ENCODE assay signal across 21 cellular contexts in the genomic region with DNA sequence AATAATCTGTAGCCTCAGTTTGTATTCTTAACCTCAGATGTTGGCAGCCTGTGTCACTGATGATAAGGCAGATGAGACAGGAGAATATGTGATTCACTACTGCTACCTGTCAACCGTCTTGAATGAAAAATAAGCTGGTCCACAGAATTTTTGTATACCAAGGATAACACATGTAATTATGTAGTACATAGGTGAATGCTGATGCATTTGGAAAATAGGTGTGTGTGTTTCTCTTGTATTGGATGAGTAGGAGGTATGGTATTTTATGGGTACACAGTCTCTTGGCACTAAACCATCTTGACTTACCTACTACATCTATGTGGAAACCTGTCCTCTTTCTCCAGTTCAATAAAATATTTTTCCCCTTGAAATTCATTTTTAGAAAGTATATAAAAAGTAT. TPM values are rescaled to one million over a fixed set of nuclear protein-coding genes. Genes with fewer than 3 reads are reported as not detected.
DNase-seq lines count a peak whose midpoint lies in the region; ATAC-seq and TF ChIP-seq lines count a peak whose summit lies in the region.
"Had no signal": no experiment of that assay in that cellular context is flagged by ENCODE, and none has a peak within 500 bp of the region (broad histone marks: within the 10 kb centered on the region; RNA-seq: fewer than 3 reads in every experiment).

No MANE protein-coding gene starts in this region.

- H3K4me1 ChIP-seq in RWPE2 (ENCODE audit: insufficient read depth, poor library complexity, severe bottlenecking) (peaks cover 22% of the 10 kb centered on the region), gastrocnemius medialis (peaks cover 50 to 52% of the 10 kb centered on the region in 2 donors), endodermal cell (ENCODE audit: control insufficient read depth, insufficient read depth, low read length) (no peaks in the 10 kb centered on the region)

- TF ChIP-seq CTCF in RWPE2 (IDR thresholded peaks at IDR 0.05; ENCODE audit: poor library complexity, severe bottlenecking): no peak
- TF ChIP-seq CTCF in gastrocnemius medialis (IDR thresholded peaks at IDR 0.05 in 4 of 5, conservative IDR thresholded peaks at IDR 0.05 in 1 of 5): no peak
- no peak for TF ChIP-seq CTCF in endodermal cell (conservative IDR thresholded peaks at IDR 0.05)

- H3K36me3 Mint-ChIP-seq in endodermal cell (ENCODE audit: low read depth): peaks cover 19% of the 10 kb centered on the region

- peak overlapping the region; percentile 25 for H3K27ac ChIP-seq in RWPE2 (ENCODE audit: poor library complexity, severe bottlenecking)
- H3K27ac ChIP-seq in epithelial cell of prostate: peak overlapping the region; percentile 27
- peak overlapping the region; percentile 96 to 99 (median 98) for H3K27ac ChIP-seq in gastrocnemius medialis
- no peak overlapping the region for H3K27ac ChIP-seq in endodermal cell (ENCODE audit: low read depth, low read length)
- H3K27ac ChIP-seq: HL-60, SJSA1 had no signal

- 86 to 100% methylated on average over 1 of the region's 1 CpG for WGBS in endodermal cell (ENCODE audit: insufficient coverage in 1 of 2, insufficient read length in 1 of 2), 2 experiments

- TF ChIP-seq POLR2A in gastrocnemius medialis (IDR thresholded peaks at IDR 0.05): no peak

- in situ Hi-C loops in gastrocnemius medialis (cut with MboI; ENCODE audit: low sequenced_read_pairs in 4 of 4): loop anchor here in 2 of 4 donors (10.0 to 25.0 kb wide), 2 partner anchors 234 to 241 kb away; partner anchors contain the start of gene CTBP2 (in 1 of the 2)

- H3K4me1 Mint-ChIP-seq in endodermal cell: peaks cover 9% of the 10 kb centered on the region

- no peak overlapping the region for H3K4me3 Mint-ChIP-seq in endodermal cell
- H3K4me3 Mint-ChIP-seq: CD14-positive monocyte had no signal

- H3K9ac ChIP-seq in endodermal cell (ENCODE audit: extremely low read depth, low read length, poor library complexity, severe bottlenecking): no peak overlapping the region

- no peak overlapping the region for H3K27ac Mint-ChIP-seq in endodermal cell
- H3K27ac Mint-ChIP-seq: CD14-positive monocyte had no signal

- intact Hi-C loops in gastrocnemius medialis (cut with DNase I; ENCODE audit: low total_unique reads): no loop called here

- ATAC-seq in RWPE2 (ENCODE audit: low read depth) (peak; percentile 39), gastrocnemius medialis (no peak), GM18520 (IDR thresholded peaks at IDR 0.05; ENCODE audit: unreplicated experiment) (no peak)

- no peaks in the 10 kb centered on the region for H3K27me3 ChIP-seq in RWPE2 (ENCODE audit: insufficient read depth, poor library complexity, severe bottlenecking)
- no peaks in the 10 kb centered on the region for H3K27me3 ChIP-seq in gastrocnemius medialis
- H3K27me3 ChIP-seq in endodermal cell (ENCODE audit: control insufficient read depth, insufficient read depth, low read length, poor library complexity, severe bottlenecking): no peaks in the 10 kb centered on the region
- H3K27me3 ChIP-seq: SJSA1 had no signal

- H3K9me3 ChIP-seq in RWPE2 (ENCODE audit: severe bottlenecking) (no peaks in the 10 kb centered on the region), gastrocnemius medialis (no peaks in the 10 kb centered on the region), endodermal cell (ENCODE audit: control insufficient read depth, low read length) (no peaks in the 10 kb centered on the region)
- H3K9me3 ChIP-seq: SJSA1 had no signal

- peaks cover 2% of the 10 kb centered on the region for H3K9me3 Mint-ChIP-seq in endodermal cell
- H3K9me3 Mint-ChIP-seq: CD14-positive monocyte, IgD-negative memory B cell had no signal

- no peaks in the 10 kb centered on the region for H3K27me3 Mint-ChIP-seq in endodermal cell (ENCODE audit: insufficient read depth)
- H3K27me3 Mint-ChIP-seq: IgD-negative memory B cell had no signal

- no peak overlapping the region for H3K4me3 ChIP-seq in RWPE2 (ENCODE audit: severe bottlenecking)
- no peak overlapping the region for H3K4me3 ChIP-seq in gastrocnemius medialis
- no peak overlapping the region for H3K4me3 ChIP-seq in endodermal cell (ENCODE audit: low read length)
- H3K4me3 ChIP-seq: SJSA1 had no signal

- DNase-seq in LoVo (ENCODE audit: low spot score): peak; percentile 7
- no peak for DNase-seq in RWPE2 (ENCODE audit: low spot score)
- peak; percentile 33 for DNase-seq in epithelial cell of prostate (ENCODE audit: low read depth, low spot score)
- DNase-seq in gastrocnemius medialis: no peak
- no peak for DNase-seq in endodermal cell
- DNase-seq in islet precursor cell: no peak
- DNase-seq: COR-L47, DMS 273 treated with DMSO at 0.1 percent for 48 hours, DND-41, H7, Kasumi-1, MV-4-11, NCI-H1417 treated with DMSO at 0.1 percent for 48 hours, NCI-H1930, NCI-H345, NCI-H524 treated with DMSO at 0.1 percent for 48 hours had no signal

- H3K36me3 ChIP-seq in RWPE2 (ENCODE audit: low read depth): peaks cover 11% of the 10 kb centered on the region; the same call in 1 of the 2 replicates
- H3K36me3 ChIP-seq in gastrocnemius medialis: no peaks in the 10 kb centered on the region
- peaks cover 9% of the 10 kb centered on the region for H3K36me3 ChIP-seq in endodermal cell (ENCODE audit: control insufficient read depth, insufficient read depth, low read length)

RNA-seq across cellular contexts. Expression of gene ZRANB1, which starts 20.7 kb away (rescaled TPM):
- total RNA-seq in gastrocnemius medialis: 10 to 100 TPM; 51.2 to 91.1 (median 74.6) TPM
- 10 to 100 TPM; 26.0 to 26.9 TPM for total RNA-seq in endodermal cell
- polyA plus RNA-seq in endodermal cell (2013, experiment 1 of 2): 21.1 TPM
- 19.0 TPM for polyA plus RNA-seq in endodermal cell (2013, experiment 2 of 2)

Comparison
In these comparisons a context has a peak if more than half of its experiments do, and no peak if none do; other contexts are left out.
1. DNase-seq: peak in LoVo (single experiment) and epithelial cell of prostate (single experiment); none in RWPE2 (single experiment), gastrocnemius medialis (0 of 2), endodermal cell (single experiment) and islet precursor cell (single experiment).